Comparison of ENCODE assay signal across 16 cellular contexts in the genomic region with DNA sequence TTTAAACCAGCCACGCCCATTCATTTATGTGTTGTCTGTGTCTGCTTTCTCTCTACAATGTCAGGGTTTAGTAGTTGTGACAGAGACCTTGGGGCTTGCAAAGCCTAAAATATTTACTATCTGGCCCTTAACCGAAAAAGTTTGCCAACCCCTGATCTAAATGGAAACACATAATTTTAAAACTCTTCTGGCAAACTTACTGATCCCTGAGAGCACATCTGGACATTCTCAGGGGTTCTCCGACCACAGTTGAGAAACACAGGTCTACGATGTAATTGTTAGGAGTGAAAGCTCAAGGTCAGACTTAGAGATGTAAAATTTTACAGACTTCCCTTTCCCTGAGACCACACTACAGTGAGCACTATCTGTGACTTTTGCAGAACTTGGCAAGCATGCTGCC. TPM values are rescaled to one million over a fixed set of nuclear protein-coding genes. Genes with fewer than 3 reads are reported as not detected.
DNase-seq lines count a peak whose midpoint lies in the region; ATAC-seq and TF ChIP-seq lines count a peak whose summit lies in the region.
"Had no signal": no experiment of that assay in that cellular context is flagged by ENCODE, and none has a peak within 500 bp of the region (broad histone marks: within the 10 kb centered on the region; RNA-seq: fewer than 3 reads in every experiment).

No MANE protein-coding gene starts in this region.

- no peaks in the 10 kb centered on the region for H3K36me3 ChIP-seq in mucosa of descending colon (ENCODE audit: low read depth)
- H3K36me3 ChIP-seq in vagina: no peaks in the 10 kb centered on the region
- H3K36me3 ChIP-seq: ascending aorta had no signal

- no peak for DNase-seq in Right ventricle myocardium superior
- DNase-seq in cardiac septum (ENCODE audit: low spot score): no peak
- no peak for DNase-seq in caudate nucleus (lab: John Stamatoyannopoulos, UW)
- no peak for DNase-seq in mucosa of descending colon
- DNase-seq in vagina (ENCODE audit: extremely low spot score in 2 of 2): no peak
- no peak for DNase-seq in posterior cingulate gyrus
- DNase-seq in NCI-H2029 treated with DMSO at 0.1 percent for 48 hours (lab: John Stamatoyannopoulos, UW): no peak
- no peak for DNase-seq in SHP77 treated with DMSO at 0.1 percent for 48 hours (lab: John Stamatoyannopoulos, UW)
- DNase-seq: 8988T; activated CD8-positive, alpha-beta T cell treated with anti-CD3 and anti-CD28 coated beads for 36 hours; CD4-positive, alpha-beta memory T cell; HFFc6; NCI-H226; stimulated activated naive CD4-positive, alpha-beta T cell treated with Interleukin-2 at 50 U/mL for 16 hours had no signal

- ATAC-seq in Right ventricle myocardium superior (ENCODE audit: poor library complexity) (peak; percentile 25), mucosa of descending colon (peak; percentile 8)
- ATAC-seq: activated CD8-positive, alpha-beta T cell treated with anti-CD3 and anti-CD28 coated beads for 36 hours; activated T-helper 17 cell treated with anti-CD3 and anti-CD28 coated beads, Interleukin-2, amount 50 U/mL, for 72 hours had no signal

- no peak for TF ChIP-seq POLR2A in vagina (IDR thresholded peaks at IDR 0.05)

- H3K9me3 ChIP-seq in mucosa of descending colon: no peaks in the 10 kb centered on the region
- no peaks in the 10 kb centered on the region for H3K9me3 ChIP-seq in vagina
- H3K9me3 ChIP-seq: ascending aorta had no signal

- H3K4me1 ChIP-seq in mucosa of descending colon (ENCODE audit: low read depth): no peaks in the 10 kb centered on the region
- peaks cover 4% of the 10 kb centered on the region for H3K4me1 ChIP-seq in vagina
- H3K4me1 ChIP-seq: ascending aorta had no signal

- TF ChIP-seq CTCF in mucosa of descending colon (IDR thresholded peaks at IDR 0.05): no peak
- no peak for TF ChIP-seq CTCF in vagina (IDR thresholded peaks at IDR 0.05)

- intact Hi-C loops in Right ventricle myocardium superior (cut with DNase I): no loop called here
- intact Hi-C loops in cardiac septum (cut with DNase I): no loop called here
- intact Hi-C loops in mucosa of descending colon (cut with DNase I, micrococcal nuclease): no loop called here
- intact Hi-C loops in vagina (cut with DNase I): no loop called here
- intact Hi-C loops in posterior cingulate gyrus (cut with DNase I): no loop called here

- H3K27me3 ChIP-seq in vagina: no peaks in the 10 kb centered on the region
- H3K27me3 ChIP-seq: ascending aorta had no signal

- H3K27ac ChIP-seq in caudate nucleus (ENCODE audit: low read depth, low read length): peak overlapping the region; percentile 48
- peak overlapping the region; percentile 34 for H3K27ac ChIP-seq in vagina
- H3K27ac ChIP-seq: ascending aorta had no signal

- H3K4me3 ChIP-seq in mucosa of descending colon: no peak overlapping the region
- H3K4me3 ChIP-seq in vagina: no peak overlapping the region
- H3K4me3 ChIP-seq: ascending aorta had no signal

RNA-seq across cellular contexts. Expression of a gene that starts 21.4 kb away (rescaled TPM):
- total RNA-seq in Right ventricle myocardium superior (3.7 TPM), cardiac septum (2.9 TPM), mucosa of descending colon (10 to 100 TPM; 13.3 to 40.4 (median 14.6) TPM), vagina (15.5 TPM)
